ENCODE assay signal across 1 cellular context in the genomic region with DNA sequence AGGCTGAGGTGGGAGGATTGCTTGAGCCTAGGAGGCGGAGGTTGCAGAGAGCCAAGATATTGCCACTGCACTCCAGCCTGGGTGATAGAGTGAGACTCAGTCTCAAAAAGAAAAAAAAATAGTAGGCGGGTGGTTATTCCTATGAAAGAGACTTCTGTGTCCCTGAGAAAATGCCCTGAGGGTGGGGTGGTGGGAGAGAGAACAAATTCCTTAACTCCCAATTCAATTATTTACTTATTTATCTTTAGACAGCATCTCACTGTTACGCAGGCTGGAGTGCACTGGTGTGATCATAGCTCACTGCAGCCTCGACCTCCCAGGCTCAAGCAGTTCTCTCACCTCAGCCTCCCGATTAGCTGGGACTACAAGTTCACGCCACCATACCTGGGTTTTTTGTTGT.
TF ChIP-seq lines count a peak whose summit lies in the region.

No MANE protein-coding gene starts in this region.

TF ChIP-seq in HepG2, 621 proteins besides CTCF, POLR2A, EP300 and RAD21:
- TF ChIP-seq ZNF460 (CRISPR knock-in tag; IDR thresholded peaks at IDR 0.05; ENCODE audit: borderline replicate concordance) (peak; percentile 45; the same call in 1 of the 2 replicates), ISL2 (CRISPR knock-in tag; IDR thresholded peaks at IDR 0.05) (no peak), GABPA (IDR thresholded peaks at IDR 0.05; ENCODE audit: low read depth, low read length) (no peak), GABPA (CRISPR knock-in tag; IDR thresholded peaks at IDR 0.05; ENCODE audit: low read depth) (no peak), ZNF547 (CRISPR knock-in tag; IDR thresholded peaks at IDR 0.05) (no peak), CEBPB (IDR thresholded peaks at IDR 0.05; ENCODE audit: borderline replicate concordance, low read depth, low read length) (no peak)
- TF ChIP-seq, protein P1, sequence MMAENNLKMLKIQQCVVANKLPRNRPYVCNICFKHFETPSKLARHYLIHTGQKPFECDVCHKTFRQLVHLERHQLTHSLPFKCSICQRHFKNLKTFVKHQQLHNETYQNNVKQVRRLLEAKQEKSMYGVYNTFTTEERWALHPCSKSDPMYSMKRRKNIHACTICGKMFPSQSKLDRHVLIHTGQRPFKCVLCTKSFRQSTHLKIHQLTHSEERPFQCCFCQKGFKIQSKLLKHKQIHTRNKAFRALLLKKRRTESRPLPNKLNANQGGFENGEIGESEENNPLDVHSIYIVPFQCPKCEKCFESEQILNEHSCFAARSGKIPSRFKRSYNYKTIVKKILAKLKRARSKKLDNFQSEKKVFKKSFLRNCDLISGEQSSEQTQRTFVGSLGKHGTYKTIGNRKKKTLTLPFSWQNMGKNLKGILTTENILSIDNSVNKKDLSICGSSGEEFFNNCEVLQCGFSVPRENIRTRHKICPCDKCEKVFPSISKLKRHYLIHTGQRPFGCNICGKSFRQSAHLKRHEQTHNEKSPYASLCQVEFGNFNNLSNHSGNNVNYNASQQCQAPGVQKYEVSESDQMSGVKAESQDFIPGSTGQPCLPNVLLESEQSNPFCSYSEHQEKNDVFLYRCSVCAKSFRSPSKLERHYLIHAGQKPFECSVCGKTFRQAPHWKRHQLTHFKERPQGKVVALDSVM (CRISPR knock-in tag; IDR thresholded peaks at IDR 0.05) = peak; percentile 65
